Comparison of ENCODE assay signal across 8 cellular contexts in the genomic region with DNA sequence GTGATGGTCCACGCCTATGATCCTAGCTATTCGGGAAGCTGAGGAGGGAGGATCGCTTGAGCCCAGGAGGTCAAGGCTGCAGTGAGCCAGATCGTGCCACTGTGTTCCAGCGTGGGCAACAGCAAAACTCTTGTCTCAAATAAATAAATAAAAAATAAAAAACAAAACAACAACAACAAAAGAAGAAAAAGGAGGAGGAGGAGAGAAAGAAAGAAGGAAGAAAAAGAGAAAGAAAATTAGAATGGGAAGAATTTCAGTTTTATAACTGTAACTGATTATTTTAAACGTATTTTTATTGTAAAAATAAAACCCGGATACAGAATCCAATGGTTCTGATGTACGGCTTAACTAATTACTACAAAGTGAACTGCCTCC. TPM values are rescaled to one million over a fixed set of nuclear protein-coding genes. Genes with fewer than 3 reads are reported as not detected.
DNase-seq lines count a peak whose midpoint lies in the region; TF ChIP-seq lines count a peak whose summit lies in the region.

No MANE protein-coding gene starts in this region.

- peak overlapping the region; percentile 64 for H3K4me3 ChIP-seq in WI38 (ENCODE audit: low read depth, low read length)
- H3K4me3 ChIP-seq in fibroblast of villous mesenchyme (ENCODE audit: low read depth, low read length): peak overlapping the region; percentile 63
- H3K4me3 ChIP-seq in skeletal muscle tissue (ENCODE audit: low read length in 3 of 3): peak overlapping the region; percentile 73 to 86 (median 80)

- H3K27ac ChIP-seq in H9 (ENCODE audit: insufficient read length, low read depth, low read length): no peak overlapping the region
- peak overlapping the region; percentile 77 for H3K27ac ChIP-seq in skeletal muscle tissue (ENCODE audit: low read depth, low read length)

- H3K27ac Mint-ChIP-seq in H9: no peak overlapping the region

- no peaks in the 10 kb centered on the region; a peak in 1 of 7 replicates for H3K36me3 Mint-ChIP-seq in H9 (ENCODE audit: insufficient read depth in 1 of 3, low read depth in 3 of 3)

- H3K79me1 ChIP-seq in H9 (ENCODE audit: insufficient read depth, low read depth, low read length, poor library complexity, severe bottlenecking): no peaks in the 10 kb centered on the region

- no peak overlapping the region for H2AK5ac ChIP-seq in H9 (ENCODE audit: insufficient read length, low read length)

- H2BK12ac ChIP-seq in H9 (ENCODE audit: insufficient read length, low read depth, low read length): no peak overlapping the region

- DNase-seq in H9: no peak
- peak; percentile 14 for DNase-seq in fibroblast of villous mesenchyme (ENCODE audit: low read depth)
- DNase-seq in SHP77 treated with DMSO at 0.1 percent for 48 hours (lab: John Stamatoyannopoulos, UW): no peak
- no peak for DNase-seq in GDM1 (lab: John Stamatoyannopoulos, UW)
- no peak for DNase-seq in NCI-H748 treated with DMSO at 0.1 percent for 48 hours (lab: John Stamatoyannopoulos, UW)
- no peak for DNase-seq in AG08395 (ENCODE audit: low spot score)

- H3K27me3 ChIP-seq in H9 (ENCODE audit: insufficient read depth, low read length) (peaks cover 8% of the 10 kb centered on the region), skeletal muscle tissue (ENCODE audit: control insufficient read depth in 3 of 3, insufficient read depth in 3 of 3, low read length in 3 of 3) (no peaks in the 10 kb centered on the region)

- no peak overlapping the region for H3K4ac ChIP-seq in H9 (ENCODE audit: low read depth, low read length)

- H3K14ac ChIP-seq in H9 (ENCODE audit: insufficient read depth, low read length): no peak overlapping the region

- H3K9ac ChIP-seq in H9 (ENCODE audit: extremely low read depth, insufficient read length, low read length) (no peak overlapping the region), skeletal muscle tissue (ENCODE audit: low read depth in 1 of 3, low read length in 3 of 3) (peak overlapping the region; percentile 74 to 84 (median 81))

- H3T11ph ChIP-seq in H9 (ENCODE audit: low read length): no peak overlapping the region

- no peak overlapping the region for H4K91ac ChIP-seq in H9 (ENCODE audit: insufficient read length, low read depth, low read length)

- 100% methylated on average over 1 of the region's 8 CpGs for WGBS in H9 (ENCODE audit: extremely low coverage, insufficient read length, low lambda C conversion rate)

- no peaks in the 10 kb centered on the region for H3K9me3 ChIP-seq in H9 (ENCODE audit: control insufficient read depth, low read depth, low read length)
- H3K9me3 ChIP-seq in skeletal muscle tissue (ENCODE audit: control insufficient read depth in 3 of 3, low read length in 3 of 3): no peaks in the 10 kb centered on the region

- no peak overlapping the region for H2BK120ac ChIP-seq in H9 (ENCODE audit: low read depth, low read length, poor library complexity, severe bottlenecking)

- H3K36me3 ChIP-seq in skeletal muscle tissue (ENCODE audit: control insufficient read depth in 3 of 3, insufficient read depth in 3 of 3, low read length in 3 of 3): no peaks in the 10 kb centered on the region

- no peak overlapping the region for H4K5ac ChIP-seq in H9 (ENCODE audit: insufficient read length, low read depth, low read length)

- no peaks in the 10 kb centered on the region for H3K79me2 ChIP-seq in H9 (ENCODE audit: insufficient read depth, low read length)

- peaks cover 0 to 2% of the 10 kb centered on the region in 2 experiments; a peak in 1 of 5 replicates for H3K9me3 Mint-ChIP-seq in H9

- peaks cover 43% of the 10 kb centered on the region for H3K27me3 Mint-ChIP-seq in H9 (ENCODE audit: low read depth)

- H3K23me2 ChIP-seq in H9 (ENCODE audit: insufficient read length, low read depth, low read length, poor library complexity, severe bottlenecking): peaks cover 8% of the 10 kb centered on the region

- no peaks in the 10 kb centered on the region for H4K20me1 ChIP-seq in H9 (ENCODE audit: control insufficient read depth, insufficient read depth, insufficient read length)

- no peak overlapping the region for H2BK20ac ChIP-seq in H9 (ENCODE audit: low read depth, low read length, poor library complexity, severe bottlenecking)

- H2BK15ac ChIP-seq in H9 (ENCODE audit: low read depth, low read length): no peak overlapping the region

- H3K23ac ChIP-seq in H9 (ENCODE audit: insufficient read length, low read depth, low read length): no peak overlapping the region

- H3K4me1 Mint-ChIP-seq in H9: peaks cover 8 to 11% of the 10 kb centered on the region in 2 experiments

- peak overlapping the region; percentile 77 for H3K4me2 ChIP-seq in H9 (ENCODE audit: insufficient read depth, insufficient read length, low read length)

- H3K56ac ChIP-seq in H9 (ENCODE audit: insufficient read length, low read depth, low read length): no peak overlapping the region

- H3K4me1 ChIP-seq in H9 (ENCODE audit: insufficient read depth, low read length) (no peaks in the 10 kb centered on the region), skeletal muscle tissue (ENCODE audit: control insufficient read depth in 3 of 3, insufficient read depth in 3 of 3, low read length in 3 of 3) (peaks cover 10 to 23% (median 10%) of the 10 kb centered on the region in 3 donors)

- peak overlapping the region; percentile 70 to 83 for H3K4me3 Mint-ChIP-seq in H9

- no peak overlapping the region for H3K18ac ChIP-seq in H9 (ENCODE audit: insufficient read length, low read depth, low read length)

- no peak overlapping the region for H4K8ac ChIP-seq in H9 (replicated peaks; ENCODE audit: insufficient read length, low read depth, low read length)

- no peak overlapping the region for H2AFZ ChIP-seq in H9 (ENCODE audit: low read length)

- TF ChIP-seq CTCF in H9 (conservative IDR thresholded peaks at IDR 0.05) (no peak), WI38 (IDR thresholded peaks at IDR 0.05; ENCODE audit: low read depth, low read length) (no peak), fibroblast of villous mesenchyme (IDR thresholded peaks at IDR 0.05; ENCODE audit: insufficient read depth, low read depth, low read length) (no peak)

- H2BK5ac ChIP-seq in H9 (ENCODE audit: insufficient read length, low read length): no peak overlapping the region

RNA-seq across cellular contexts. Expression of gene PSAP, which starts 37.2 kb away (rescaled TPM):
- total RNA-seq in H9 (2021) (336 and 346 TPM in 2 replicates), fibroblast of villous mesenchyme (521 and 543 TPM in 2 replicates), skeletal muscle tissue (369 TPM)
